ENCODE assay signal across 27 cellular contexts in genomic region chr3:66396161-66396760, GRCh38.
DNase-seq lines count a peak whose midpoint lies in the region; ATAC-seq, FAIRE-seq and TF ChIP-seq lines count a peak whose summit lies in the region.
"Had no signal": no experiment of that assay in that cellular context is flagged by ENCODE, and none has a peak within 500 bp of the region (broad histone marks: within the 10 kb centered on the region; RNA-seq: fewer than 3 reads in every experiment).

No MANE protein-coding gene starts in this region.

- no peak for TF ChIP-seq CTCF in right atrium auricular region (IDR thresholded peaks at IDR 0.05)
- no peak for TF ChIP-seq CTCF in dorsolateral prefrontal cortex (IDR thresholded peaks at IDR 0.05 in 54 of 56, conservative IDR thresholded peaks at IDR 0.05 in 2 of 56; ENCODE audit: low read depth in 1 of 56, partially characterized antibody in 56 of 56)
- TF ChIP-seq CTCF in nephron progenitor cell (IDR thresholded peaks at IDR 0.05) = no peak
- TF ChIP-seq CTCF in transverse colon (IDR thresholded peaks at IDR 0.05) = no peak
- TF ChIP-seq CTCF in activated CD8-positive, alpha-beta T cell treated with anti-CD3 and anti-CD28 coated beads for 36 hours (IDR thresholded peaks at IDR 0.05) = no peak
- TF ChIP-seq CTCF in HepG2 (CRISPR knock-in tag; IDR thresholded peaks at IDR 0.05) = no peak

- BruUV-seq in HepG2 (replicated peaks; lab: Mats Ljungman, UMichigan) = no TSS peak

- FAIRE-seq in HepG2 (lab: Jason Lieb, UNC) = no peak

- no peaks in the 10 kb centered on the region for H3K9me3 ChIP-seq in right atrium auricular region
- no peaks in the 10 kb centered on the region for H3K9me3 ChIP-seq in transverse colon
- no peaks in the 10 kb centered on the region for H3K9me3 ChIP-seq in HepG2 (ENCODE audit: low read length)
- H3K9me3 ChIP-seq: SJSA1, spleen had no signal

- peaks cover 82% of the 10 kb centered on the region for H3K36me3 Mint-ChIP-seq in nephron progenitor cell (ENCODE audit: low read depth)
- H3K36me3 Mint-ChIP-seq in activated CD8-positive, alpha-beta T cell treated with anti-CD3 and anti-CD28 coated beads for 36 hours (ENCODE audit: low read depth) = peaks cover 26% of the 10 kb centered on the region

- peaks cover 60% of the 10 kb centered on the region for H3K4me1 Mint-ChIP-seq in nephron progenitor cell
- peaks cover 35% of the 10 kb centered on the region for H3K4me1 Mint-ChIP-seq in activated CD8-positive, alpha-beta T cell treated with anti-CD3 and anti-CD28 coated beads for 36 hours (ENCODE audit: low read depth)

- H3K4me2 ChIP-seq in HepG2 (ENCODE audit: low read depth, low read length) = no peak overlapping the region

- CTCF ChIA-PET in activated CD8-positive, alpha-beta T cell treated with anti-CD3 and anti-CD28 coated beads for 36 hours (lab: Charles Lee) = interaction anchor here (3.5 to 6.7 kb wide), 2 partner anchors 11 to 12 kb away, joined by 21 to 36 read pairs; no protein-coding TSS in a partner anchor
- CTCF ChIA-PET in HepG2 (lab: Yijun Ruan, JAX; ENCODE audit: low intra/inter-chr PET ratio, low total read pairs) = no interaction called here

- no peak overlapping the region for H3K4me3 Mint-ChIP-seq in nephron progenitor cell
- H3K4me3 Mint-ChIP-seq in activated CD8-positive, alpha-beta T cell treated with anti-CD3 and anti-CD28 coated beads for 36 hours = no peak overlapping the region
- H3K4me3 Mint-ChIP-seq: activated naive CD8-positive, alpha-beta T cell; CD14-positive monocyte had no signal

- TF ChIP-seq POLR2A in transverse colon (IDR thresholded peaks at IDR 0.05) = no peak
- no peak for TF ChIP-seq POLR2A in HepG2 (IDR thresholded peaks at IDR 0.05; ENCODE audit: insufficient read depth in 1 of 2, low read depth in 2 of 2, low read length in 2 of 2)

- no peak overlapping the region for H2AFZ ChIP-seq in HepG2 (ENCODE audit: low read length)

- in situ Hi-C loops in transverse colon (cut with MboI; ENCODE audit: low pct_ligation_motif_present in 1 of 4, low pct_unique_long_range_greater_than_20kb in 1 of 4, low sequenced_read_pairs in 3 of 4) (no loop called here), HepG2 (cut with HindIII; ENCODE audit: extremely low pct_ligation_motif_present, low pct_unique_long_range_greater_than_20kb) (no loop called here)

- TF ChIP-seq EP300 in transverse colon (IDR thresholded peaks at IDR 0.05; ENCODE audit: low read depth) (no peak), HepG2 (IDR thresholded peaks at IDR 0.05; ENCODE audit: low read depth in 2 of 2, low read length in 2 of 2) (no peak), HepG2 (CRISPR knock-in tag; IDR thresholded peaks at IDR 0.05; ENCODE audit: borderline replicate concordance) (no peak)

- WGBS in transverse colon (ENCODE audit: low coverage in 1 of 2), 2 donors = 92 to 96% methylated on average over 3 to 13 of the region's 13 CpGs
- WGBS in HepG2 (ENCODE audit: low lambda C conversion rate) = 98% methylated on average over 11 of the region's 13 CpGs

- H4K20me1 ChIP-seq in HepG2 (ENCODE audit: insufficient read depth, low read length) = no peaks in the 10 kb centered on the region

- intact Hi-C loops in cardiac septum (cut with DNase I) = no loop called here
- intact Hi-C loops in dorsolateral prefrontal cortex (cut with DNase I) = no loop called here
- intact Hi-C loops in transverse colon (cut with DNase I; ENCODE audit: low total_unique reads) = no loop called here
- intact Hi-C loops in activated CD8-positive, alpha-beta T cell treated with anti-CD3 and anti-CD28 coated beads for 36 hours (cut with micrococcal nuclease) = no loop called here
- intact Hi-C loops in HepG2 (cut with micrococcal nuclease; ENCODE audit: unreplicated experiment) = no loop called here

- peaks cover 45% of the 10 kb centered on the region for H3K36me3 ChIP-seq in right atrium auricular region
- H3K36me3 ChIP-seq in transverse colon = peaks cover 0 to 32% (median 8%) of the 10 kb centered on the region in 4 donors
- peaks cover 25 to 70% of the 10 kb centered on the region in 2 experiments for H3K36me3 ChIP-seq in HepG2 (replicated peaks in 1 of 2; ENCODE audit: control insufficient read depth in 1 of 2, insufficient read depth in 2 of 2, low read length in 2 of 2)

- H3K79me2 ChIP-seq in HepG2 (ENCODE audit: insufficient read depth, low read length) = no peaks in the 10 kb centered on the region

- H3K27me3 ChIP-seq in right atrium auricular region (no peaks in the 10 kb centered on the region), dorsolateral prefrontal cortex (no peaks in the 10 kb centered on the region), transverse colon (no peaks in the 10 kb centered on the region), HepG2 (ENCODE audit: control insufficient read depth in 1 of 2, insufficient read depth in 2 of 2, low read length in 2 of 2) (no peaks in the 10 kb centered on the region)
- H3K27me3 ChIP-seq: SJSA1, spleen had no signal

- H3K4me1 ChIP-seq in right atrium auricular region = peaks cover 0 to 42% of the 10 kb centered on the region in 2 donors
- peaks cover 6 to 17% (median 10%) of the 10 kb centered on the region in 4 donors for H3K4me1 ChIP-seq in transverse colon
- no peaks in the 10 kb centered on the region for H3K4me1 ChIP-seq in HepG2 (ENCODE audit: insufficient read depth, low read length)
- H3K4me1 ChIP-seq: SJSA1 had no signal

- peaks cover 2% of the 10 kb centered on the region for H3K27me3 Mint-ChIP-seq in nephron progenitor cell (ENCODE audit: low read depth, poor library complexity)
- H3K27me3 Mint-ChIP-seq in activated CD8-positive, alpha-beta T cell treated with anti-CD3 and anti-CD28 coated beads for 36 hours = no peaks in the 10 kb centered on the region
- H3K27me3 Mint-ChIP-seq: activated naive CD8-positive, alpha-beta T cell had no signal

- H3K4me3 ChIP-seq in right atrium auricular region = no peak overlapping the region
- no peak overlapping the region for H3K4me3 ChIP-seq in dorsolateral prefrontal cortex
- H3K4me3 ChIP-seq in transverse colon = no peak overlapping the region
- H3K4me3 ChIP-seq in HepG2 (replicated peaks in 1 of 3; ENCODE audit: insufficient read depth in 1 of 3, low read depth in 2 of 3, low read length in 3 of 3) = no peak overlapping the region
- H3K4me3 ChIP-seq: SJSA1, spleen had no signal

- peak; percentile 63 for DNase-seq in cardiac septum (ENCODE audit: low spot score)
- no peak for DNase-seq in right atrium auricular region (ENCODE audit: low spot score)
- DNase-seq in dorsolateral prefrontal cortex = peak in 1 of 10 donors; percentile 15
- no peak for DNase-seq in nephron progenitor cell
- no peak for DNase-seq in transverse colon
- DNase-seq in activated CD8-positive, alpha-beta T cell treated with anti-CD3 and anti-CD28 coated beads for 36 hours = no peak
- no peak for DNase-seq in HCEC 1CT
- no peak for DNase-seq in HepG2 (ENCODE audit: low spot score)
- DNase-seq: activated CD4-positive, alpha-beta T cell treated with anti-CD3 and anti-CD28 coated beads for 1 hour; effector CD4-positive, alpha-beta T cell; erythroblast; KG1; mammary epithelial cell; MV-4-11; NCI-H1694 treated with DMSO at 0.1 percent for 48 hours; NCI-H226; NCI-H774; nucleus accumbens; PC-3; stimulated activated CD4-positive, alpha-beta T cell treated with anti-CD3 and anti-CD28 coated beads, Interleukin-4, amount 100 ng/mL, for 1 hour; stimulated activated naive CD8-positive, alpha-beta T cell treated with anti-CD3 and anti-CD28 coated beads, Interleukin-15, Interleukin-2, amounts not matched to agents 100 U/mL and 50 U/mL, for 24 hours; T-helper 1 cell had no signal

- H3K27ac ChIP-seq in right atrium auricular region (no peak overlapping the region), dorsolateral prefrontal cortex (peak overlapping the region in 44 of 59 donors; percentile 6 to 90 (median 54)), transverse colon (peak overlapping the region in 3 of 4 donors; percentile 9 to 68 (median 65)), HepG2 (ENCODE audit: extremely low read length, insufficient read depth, low read length) (no peak overlapping the region)
- H3K27ac ChIP-seq: SJSA1, spleen had no signal

- POLR2A ChIA-PET in activated CD8-positive, alpha-beta T cell treated with anti-CD3 and anti-CD28 coated beads for 36 hours (lab: Charles Lee) = no interaction called here
- POLR2A ChIA-PET in HepG2 (lab: Yijun Ruan, JAX) = no interaction called here

- peak overlapping the region; percentile 59 for H3K27ac Mint-ChIP-seq in nephron progenitor cell
- no peak overlapping the region for H3K27ac Mint-ChIP-seq in activated CD8-positive, alpha-beta T cell treated with anti-CD3 and anti-CD28 coated beads for 36 hours
- H3K27ac Mint-ChIP-seq: activated naive CD8-positive, alpha-beta T cell had no signal

- no peak overlapping the region for H3K9ac ChIP-seq in HepG2 (ENCODE audit: insufficient read depth, low read depth, low read length)

- TF ChIP-seq RAD21 in HepG2 (CRISPR knock-in tag; IDR thresholded peaks at IDR 0.05) = no peak

- no peaks in the 10 kb centered on the region for H3K9me3 Mint-ChIP-seq in nephron progenitor cell
- H3K9me3 Mint-ChIP-seq in activated CD8-positive, alpha-beta T cell treated with anti-CD3 and anti-CD28 coated beads for 36 hours = peaks cover 3% of the 10 kb centered on the region
- H3K9me3 Mint-ChIP-seq: activated T-helper 2 cell treated with anti-CD3 and anti-CD28 coated beads, Interferon-gamma antibody, Interleukin-2, Interleukin-4, amounts not matched to agents 10 μg/mL and 5 μg/mL and 100 μg/mL, durations not matched to agents 14 hours and 24 hours and 36 hours had no signal

- no peak for ATAC-seq in activated CD8-positive, alpha-beta T cell treated with anti-CD3 and anti-CD28 coated beads for 36 hours
- no peak for ATAC-seq in HepG2
- ATAC-seq: PC-3; stimulated activated naive CD8-positive, alpha-beta T cell treated with anti-CD3 and anti-CD28 coated beads, Interleukin-15, Interleukin-2, amounts not matched to agents 100 U/mL and 50 U/mL, for 24 hours had no signal

TF ChIP-seq in HepG2, 621 proteins besides CTCF, POLR2A, EP300 and RAD21 (continues in another document):
- no peak for TF ChIP-seq MED13 (CRISPR knock-in tag; IDR thresholded peaks at IDR 0.05)
- TF ChIP-seq FOXA3 (CRISPR knock-in tag; IDR thresholded peaks at IDR 0.05) = no peak
- no peak for TF ChIP-seq PRMT3 (CRISPR knock-in tag; IDR thresholded peaks at IDR 0.05; ENCODE audit: borderline replicate concordance, low read depth)
- no peak for TF ChIP-seq NR3C1 (CRISPR knock-in tag; IDR thresholded peaks at IDR 0.05)
- no peak for TF ChIP-seq ZNF772 (CRISPR knock-in tag; IDR thresholded peaks at IDR 0.05)
- no peak for TF ChIP-seq NFIB (CRISPR knock-in tag; IDR thresholded peaks at IDR 0.05; ENCODE audit: borderline replicate concordance)
- no peak for TF ChIP-seq ZNF747 (CRISPR knock-in tag; IDR thresholded peaks at IDR 0.05; ENCODE audit: borderline replicate concordance)

Comparison
In these comparisons a context has a peak if more than half of its experiments do, and no peak if none do; other contexts are left out.
1. H3K27ac ChIP-seq: peak in dorsolateral prefrontal cortex (44 of 59) and transverse colon (3 of 4); none in right atrium auricular region (0 of 2) and HepG2 (single experiment).